In the genomic region with DNA sequence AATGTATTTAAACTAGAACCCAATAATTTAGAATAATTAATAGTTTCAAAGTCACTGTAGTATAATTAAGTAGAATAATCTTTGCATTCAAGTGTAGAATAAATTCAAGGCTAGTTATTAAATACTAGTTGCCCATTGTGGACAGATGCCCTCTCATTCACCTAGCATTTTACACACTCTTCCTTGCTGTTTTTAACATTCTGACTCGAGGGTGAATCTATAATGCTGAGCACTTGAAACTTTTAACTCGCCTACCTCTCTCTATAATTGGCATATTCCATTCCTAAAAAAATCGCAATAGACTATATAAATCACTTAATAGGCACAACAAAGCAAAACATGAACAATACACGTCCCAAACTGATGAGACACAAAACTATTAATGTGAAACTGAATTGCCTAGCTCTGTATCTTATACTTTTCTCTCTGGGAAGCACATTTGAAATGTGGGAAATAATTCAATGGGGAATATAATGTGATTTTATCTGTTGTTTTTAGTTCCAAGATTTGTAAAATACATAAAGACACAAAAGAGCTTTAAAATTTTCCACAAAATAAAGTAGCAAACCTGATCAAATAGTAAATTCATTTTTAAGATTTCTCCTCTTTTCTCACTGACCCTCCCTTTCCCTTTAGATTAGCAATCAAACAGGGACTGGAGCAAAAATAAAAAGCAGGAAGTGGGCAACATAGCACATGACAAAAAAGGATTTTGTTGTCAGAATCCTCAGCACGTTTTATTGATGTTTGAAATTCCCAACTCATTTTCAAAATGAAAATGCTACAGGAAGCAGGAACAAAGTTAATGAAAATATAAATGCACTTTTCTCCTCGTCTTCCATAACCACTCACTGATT, we compare ENCODE assay signal across 10 cellular contexts.
DNase-seq lines count a peak whose midpoint lies in the region; ATAC-seq, FAIRE-seq and TF ChIP-seq lines count a peak whose summit lies in the region.
"Had no signal": no experiment of that assay in that cellular context is flagged by ENCODE, and none has a peak within 500 bp of the region (broad histone marks: within the 10 kb centered on the region; RNA-seq: fewer than 3 reads in every experiment).

No MANE protein-coding gene starts in this region.

- no peak for DNase-seq in A549 (ENCODE audit: low read depth in 1 of 2, low spot score in 1 of 2)
- no peak for DNase-seq in activated T-helper 1 cell treated with anti-CD3 and anti-CD28 coated beads, Interleukin-12 subunit alpha, Interleukin-12 subunit beta, Interleukin-2, Interleukin-4 antibody, amounts not matched to agents 30 ng/mL and 10 ng/mL and 1 ng/mL, durations not matched to agents 14 hours and 24 hours and 36 hours (ENCODE audit: low spot score)
- no peak for DNase-seq in mesothelial cell of epicardium (ENCODE audit: low spot score in 2 of 2, unreplicated experiment in 2 of 2)
- DNase-seq in omental fat pad (ENCODE audit: low spot score), result no peak
- DNase-seq in A673 (ENCODE audit: low spot score), result no peak
- DNase-seq in NCI-H2227 treated with DMSO at 0.1 percent for 48 hours (lab: John Stamatoyannopoulos, UW), result no peak
- DNase-seq in GM20000 (ENCODE audit: low spot score), result no peak
- DNase-seq: activated CD4-positive, alpha-beta T cell treated with anti-CD3 and anti-CD28 coated beads, Interleukin-2, amount 50 U/mL, for 1 hour; left colon had no signal

- peak; percentile 85 for FAIRE-seq in A549 (lab: Jason Lieb, UNC)

- 3% methylated on average over 6 of the region's 6 CpGs for WGBS in A549 (ENCODE audit: missing lambda C conversion rate)

- peaks cover 3% of the 10 kb centered on the region for H3K27me3 Mint-ChIP-seq in activated T-helper 1 cell treated with anti-CD3 and anti-CD28 coated beads, Interleukin-12 subunit alpha, Interleukin-12 subunit beta, Interleukin-2, Interleukin-4 antibody, amounts not matched to agents 30 ng/mL and 10 ng/mL and 1 ng/mL, durations not matched to agents 14 hours and 24 hours and 36 hours (ENCODE audit: insufficient read depth)
- H3K27me3 Mint-ChIP-seq in mesothelial cell of epicardium (ENCODE audit: low read depth), result no peaks in the 10 kb centered on the region

- 0 out of 3 replicates have a peak, but pooled peaks cover 10% of the 10 kb centered on the region for H3K9me3 ChIP-seq in A549
- H3K9me3 ChIP-seq in A673 (ENCODE audit: low read depth, low read length, poor library complexity, severe bottlenecking), result no peaks in the 10 kb centered on the region

- TF ChIP-seq RAD21 in A549 (conservative IDR thresholded peaks at IDR 0.05 in 1 of 2, IDR thresholded peaks at IDR 0.05 in 1 of 2), result no peak

- no peak for TF ChIP-seq POLR2A in A549 (IDR thresholded peaks at IDR 0.05; ENCODE audit: low read length)

- BruUV-seq in A673 (replicated peaks; lab: Mats Ljungman, UMichigan), result no TSS peak

- POLR2A ChIA-PET in A549 (lab: Yijun Ruan, JAX) (interaction anchor here (1.2 kb wide), 1 partner anchor 49 kb away, joined by 3 read pairs; no protein-coding TSS in a partner anchor), A673 (lab: Charles Lee; ENCODE audit: low non-redundant PET) (no interaction called here)

- TF ChIP-seq EP300 in A549 (IDR thresholded peaks at IDR 0.05), result no peak

- intact Hi-C loops in activated T-helper 1 cell treated with anti-CD3 and anti-CD28 coated beads, Interleukin-12 subunit alpha, Interleukin-12 subunit beta, Interleukin-2, Interleukin-4 antibody, amounts not matched to agents 30 ng/mL and 10 ng/mL and 1 ng/mL, durations not matched to agents 14 hours and 24 hours and 36 hours (cut with micrococcal nuclease), result loop anchor here (10.0 kb wide), 2 partner anchors 563 to 1687 kb away; no protein-coding TSS in a partner anchor
- intact Hi-C loops in A673 (cut with micrococcal nuclease; ENCODE audit: unreplicated experiment), result no loop called here

- H3K27ac ChIP-seq in A549 (peak overlapping the region; percentile 74 to 84), A673 (ENCODE audit: low read depth, low read length, poor library complexity, severe bottlenecking) (no peak overlapping the region)

- H3K9me3 Mint-ChIP-seq in activated T-helper 1 cell treated with anti-CD3 and anti-CD28 coated beads, Interleukin-12 subunit alpha, Interleukin-12 subunit beta, Interleukin-2, Interleukin-4 antibody, amounts not matched to agents 30 ng/mL and 10 ng/mL and 1 ng/mL, durations not matched to agents 14 hours and 24 hours and 36 hours, result peaks cover 12% of the 10 kb centered on the region
- peaks cover 14% of the 10 kb centered on the region for H3K9me3 Mint-ChIP-seq in mesothelial cell of epicardium

- CTCF ChIA-PET in A549 (lab: Yijun Ruan, JAX) (interaction anchor here (0.7 to 1.0 kb wide), 3 partner anchors 17 to 230 kb away, joined by 3 to 4 read pairs (median 3); no protein-coding TSS in a partner anchor), A673 (lab: Charles Lee) (no interaction called here)

- peaks cover 10% of the 10 kb centered on the region for H3K36me3 Mint-ChIP-seq in activated T-helper 1 cell treated with anti-CD3 and anti-CD28 coated beads, Interleukin-12 subunit alpha, Interleukin-12 subunit beta, Interleukin-2, Interleukin-4 antibody, amounts not matched to agents 30 ng/mL and 10 ng/mL and 1 ng/mL, durations not matched to agents 14 hours and 24 hours and 36 hours (ENCODE audit: low read depth)
- H3K36me3 Mint-ChIP-seq in mesothelial cell of epicardium, result peaks cover 13% of the 10 kb centered on the region

- H3K4me1 ChIP-seq in A549 (peaks cover 49% of the 10 kb centered on the region), A673 (ENCODE audit: insufficient read depth, low read length, poor library complexity, severe bottlenecking) (peaks cover 2% of the 10 kb centered on the region)

- H3K4me1 Mint-ChIP-seq in activated T-helper 1 cell treated with anti-CD3 and anti-CD28 coated beads, Interleukin-12 subunit alpha, Interleukin-12 subunit beta, Interleukin-2, Interleukin-4 antibody, amounts not matched to agents 30 ng/mL and 10 ng/mL and 1 ng/mL, durations not matched to agents 14 hours and 24 hours and 36 hours (ENCODE audit: low read depth), result peaks cover 39% of the 10 kb centered on the region
- peaks cover 27% of the 10 kb centered on the region for H3K4me1 Mint-ChIP-seq in mesothelial cell of epicardium

- H3K27ac Mint-ChIP-seq in activated T-helper 1 cell treated with anti-CD3 and anti-CD28 coated beads, Interleukin-12 subunit alpha, Interleukin-12 subunit beta, Interleukin-2, Interleukin-4 antibody, amounts not matched to agents 30 ng/mL and 10 ng/mL and 1 ng/mL, durations not matched to agents 14 hours and 24 hours and 36 hours, result peak overlapping the region; percentile 1
- peak overlapping the region; percentile 94 for H3K27ac Mint-ChIP-seq in mesothelial cell of epicardium

- H3K4me3 ChIP-seq in A549 (peak overlapping the region; percentile 17), A673 (ENCODE audit: low read depth, low read length, poor library complexity, severe bottlenecking) (no peak overlapping the region)

- TF ChIP-seq CTCF in A549 (IDR thresholded peaks at IDR 0.05), result no peak
- no peak for TF ChIP-seq CTCF in mesothelial cell of epicardium (IDR thresholded peaks at IDR 0.05; ENCODE audit: unreplicated experiment)
- no peak for TF ChIP-seq CTCF in omental fat pad (IDR thresholded peaks at IDR 0.05)
- no peak for TF ChIP-seq CTCF in A673 (conservative IDR thresholded peaks at IDR 0.05; ENCODE audit: low read depth, low read length)
- no peak for TF ChIP-seq CTCF in GM20000 (IDR thresholded peaks at IDR 0.05; ENCODE audit: extremely low read depth, missing control alignments)

- peak in 1 of 2 experiments; percentile 25; a peak in 3 of 6 replicates for ATAC-seq in A549
- peak; percentile 8 for ATAC-seq in GM21390 (IDR thresholded peaks at IDR 0.05; ENCODE audit: unreplicated experiment)
- ATAC-seq in omental fat pad (ENCODE audit: low FRiP score), result no peak

- peak overlapping the region; percentile 79 for H3K4me2 ChIP-seq in A549

- H3K4me3 Mint-ChIP-seq in activated T-helper 1 cell treated with anti-CD3 and anti-CD28 coated beads, Interleukin-12 subunit alpha, Interleukin-12 subunit beta, Interleukin-2, Interleukin-4 antibody, amounts not matched to agents 30 ng/mL and 10 ng/mL and 1 ng/mL, durations not matched to agents 14 hours and 24 hours and 36 hours, result no peak overlapping the region
- H3K4me3 Mint-ChIP-seq in mesothelial cell of epicardium, result peak overlapping the region; percentile 38

- H3K36me3 ChIP-seq in A673 (ENCODE audit: insufficient read depth, low read length, poor library complexity, severe bottlenecking), result no peaks in the 10 kb centered on the region

- H3K27me3 ChIP-seq in A673 (replicated peaks; ENCODE audit: insufficient read depth, low read depth, low read length, poor library complexity), result no peaks in the 10 kb centered on the region

TF ChIP-seq in A549, 52 proteins besides CTCF, POLR2A, EP300 and RAD21:
- peak in 1 of 2 experiments; percentile 21; a peak in 1 of 5 replicates for TF ChIP-seq JUN (IDR thresholded peaks at IDR 0.05)
- 0 out of 2 replicates have a peak, but pooled peaks have one; percentile 14 for TF ChIP-seq HOXA7 (CRISPR knock-in tag; IDR thresholded peaks at IDR 0.05)
- no peak for TF ChIP-seq KDM5A (IDR thresholded peaks at IDR 0.05)
